ENCODE assay signal across 1 cellular context in genomic region chr1:6392880-6393399, GRCh38.
TF ChIP-seq lines count a peak whose summit lies in the region.

No MANE protein-coding gene starts in this region.

TF ChIP-seq in HepG2, 621 proteins besides CTCF, POLR2A, EP300 and RAD21 (continued from another document):
- 0 out of 2 replicates have a peak, but pooled peaks have one; percentile 39 for TF ChIP-seq ZNF275 (CRISPR knock-in tag; IDR thresholded peaks at IDR 0.05; ENCODE audit: borderline replicate concordance)
- TF ChIP-seq ZNF691 (CRISPR knock-in tag; IDR thresholded peaks at IDR 0.05; ENCODE audit: borderline replicate concordance, low read depth): no peak
- no peak for TF ChIP-seq KMT2B (CRISPR knock-in tag; IDR thresholded peaks at IDR 0.05)
- no peak for TF ChIP-seq HOXD1 (CRISPR knock-in tag; IDR thresholded peaks at IDR 0.05)
- peak; percentile 74 for TF ChIP-seq SAP130 (CRISPR knock-in tag; IDR thresholded peaks at IDR 0.05; ENCODE audit: low read depth)
- 0 out of 2 replicates have a peak, but pooled peaks have one; percentile 3 for TF ChIP-seq NR2F2 (IDR thresholded peaks at IDR 0.05; ENCODE audit: borderline replicate concordance, low read depth)
- TF ChIP-seq ATF7-NPFF (CRISPR knock-in tag; IDR thresholded peaks at IDR 0.05; ENCODE audit: low read depth): peak; percentile 58; the same call in 1 of the 2 replicates
- TF ChIP-seq HOXA5 (CRISPR knock-in tag; IDR thresholded peaks at IDR 0.05): no peak
- peak; percentile 77 for TF ChIP-seq PHF8 (CRISPR knock-in tag; IDR thresholded peaks at IDR 0.05)
- peak; percentile 64; the same call in 1 of the 2 replicates for TF ChIP-seq ZNF777 (CRISPR knock-in tag; IDR thresholded peaks at IDR 0.05)
- no peak for TF ChIP-seq ZNF816 (CRISPR knock-in tag; IDR thresholded peaks at IDR 0.05; ENCODE audit: borderline replicate concordance)
- TF ChIP-seq MXI1 (IDR thresholded peaks at IDR 0.05; ENCODE audit: borderline replicate concordance, low read depth, low read length): 0 out of 3 replicates have a peak, but pooled peaks have one; percentile 37
